In genomic region chr7:22287412-22287811, GRCh38 we compare ENCODE assay signal across 19 cellular contexts.
DNase-seq lines count a peak whose midpoint lies in the region; ATAC-seq, FAIRE-seq and TF ChIP-seq lines count a peak whose summit lies in the region.
"Had no signal": no experiment of that assay in that cellular context is flagged by ENCODE, and none has a peak within 500 bp of the region (broad histone marks: within the 10 kb centered on the region; RNA-seq: fewer than 3 reads in every experiment).

No MANE protein-coding gene starts in this region.

- H3K4me1 Mint-ChIP-seq in naive B cell: no peaks in the 10 kb centered on the region
- peaks cover 0 to 7% of the 10 kb centered on the region in 2 donors for H3K4me1 Mint-ChIP-seq in stimulated activated naive B cell treated with anti-CD40 and anti-IgM and Interleukin-4, amounts not matched to agents 10 μg/mL and 1 μg/mL and 100 μg/mL, for 72 hours
- H3K4me1 Mint-ChIP-seq in T-helper 2 cell treated with Interferon-gamma antibody and Interleukin-4, amounts not matched to agents 5 μg/mL and 100 μg/mL, for 36 hours (ENCODE audit: low read depth): peaks cover 7% of the 10 kb centered on the region
- H3K4me1 Mint-ChIP-seq: CD14-positive monocyte had no signal

- H3K27ac ChIP-seq in DOHH2 (ENCODE audit: low read depth, low read length) (peak overlapping the region; percentile 7; the same call in 1 of the 2 replicates), GM12878 (ENCODE audit: control insufficient read depth, insufficient read depth) (no peak overlapping the region), prostate gland (no peak overlapping the region)
- H3K27ac ChIP-seq: BLaER1, GM23248 had no signal

- H3K27me3 ChIP-seq in DOHH2 (ENCODE audit: control insufficient read depth, low read length): no peaks in the 10 kb centered on the region
- H3K27me3 ChIP-seq in GM12878 (replicated peaks in 1 of 2; ENCODE audit: control insufficient read depth in 2 of 2, insufficient read depth in 2 of 2, low read length in 1 of 2): no peaks in the 10 kb centered on the region
- H3K27me3 ChIP-seq in prostate gland (replicated peaks; ENCODE audit: insufficient read depth): no peaks in the 10 kb centered on the region
- H3K27me3 ChIP-seq: BLaER1 had no signal

- H3K36me3 ChIP-seq in DOHH2 (ENCODE audit: control insufficient read depth, low read length) (peaks cover 99% of the 10 kb centered on the region), GM12878 (ENCODE audit: control insufficient read depth in 2 of 2, insufficient read depth in 2 of 2, low read length in 1 of 2) (no peaks in the 10 kb centered on the region), prostate gland (no peaks in the 10 kb centered on the region)

- H3K9ac ChIP-seq in GM12878 (ENCODE audit: control insufficient read depth, insufficient read depth, low read length): no peak overlapping the region
- H3K9ac ChIP-seq: BLaER1, GM23248 had no signal

- DNase-seq in GM12878 (ENCODE audit: low read depth, low spot score) (no peak), naive B cell (no peak), NOMO-1 (lab: John Stamatoyannopoulos, UW; ENCODE audit: unreplicated experiment in 2 of 2) (no peak), prostate gland (ENCODE audit: low spot score) (no peak)
- no peak for DNase-seq in stimulated activated naive B cell treated with anti-CD40 and anti-IgM and Interleukin-4, amounts not matched to agents 10 μg/mL and 1 μg/mL and 100 μg/mL, for 72 hours
- no peak for DNase-seq in T-helper 2 cell treated with Interferon-gamma antibody and Interleukin-4, amounts not matched to agents 5 μg/mL and 100 μg/mL, for 36 hours (ENCODE audit: low spot score)
- DNase-seq: 8988T; CD4-positive, alpha-beta memory T cell; DMS153; DMS79; GM23248 had no signal

- H3K4me2 ChIP-seq in DOHH2 (ENCODE audit: low read length) (no peak overlapping the region), GM12878 (ENCODE audit: control insufficient read depth, insufficient read depth) (no peak overlapping the region)
- H3K4me2 ChIP-seq: BLaER1 had no signal

- TF ChIP-seq CTCF in DOHH2 (IDR thresholded peaks at IDR 0.05; ENCODE audit: low read depth, low read length, poor library complexity, severe bottlenecking): no peak
- no peak for TF ChIP-seq CTCF in GM12878 (IDR thresholded peaks at IDR 0.05 in 2 of 3, conservative IDR thresholded peaks at IDR 0.05 in 1 of 3; ENCODE audit: control insufficient read depth in 2 of 3, extremely low read depth in 1 of 3, insufficient read depth in 1 of 3, low read depth in 3 of 3, low read length in 3 of 3)
- no peak for TF ChIP-seq CTCF in prostate gland (IDR thresholded peaks at IDR 0.05)

- FAIRE-seq in GM12878 (lab: Jason Lieb, UNC): no peak
- FAIRE-seq: G401.6, GM19239, HepG2 had no signal

- H3K27me3 Mint-ChIP-seq in naive B cell: no peaks in the 10 kb centered on the region
- H3K27me3 Mint-ChIP-seq in stimulated activated naive B cell treated with anti-CD40 and anti-IgM and Interleukin-4, amounts not matched to agents 10 μg/mL and 1 μg/mL and 100 μg/mL, for 72 hours: no peaks in the 10 kb centered on the region
- peaks cover 43% of the 10 kb centered on the region for H3K27me3 Mint-ChIP-seq in T-helper 2 cell treated with Interferon-gamma antibody and Interleukin-4, amounts not matched to agents 5 μg/mL and 100 μg/mL, for 36 hours (ENCODE audit: low read depth)

- H3K79me2 ChIP-seq in DOHH2 (ENCODE audit: control insufficient read depth, low read length): peaks cover 93% of the 10 kb centered on the region
- no peaks in the 10 kb centered on the region for H3K79me2 ChIP-seq in GM12878 (ENCODE audit: control insufficient read depth, insufficient read depth, low read length)

- WGBS in GM12878 (ENCODE audit: insufficient coverage, insufficient replicate concordance, low lambda C conversion rate, missing lambda C conversion rate): 0% methylated on average over 2 of the region's 2 CpGs
- 93% methylated on average over 2 of the region's 2 CpGs for WGBS in prostate gland

- H3F3A ChIP-seq in DOHH2 (ENCODE audit: control insufficient read depth, insufficient read depth): peaks cover 54% of the 10 kb centered on the region

- no peak overlapping the region for H3K4me3 ChIP-seq in DOHH2 (ENCODE audit: low read length)
- H3K4me3 ChIP-seq in GM12878: no peak overlapping the region
- no peak overlapping the region for H3K4me3 ChIP-seq in prostate gland
- H3K4me3 ChIP-seq: BLaER1, GM23248, HAP-1 had no signal

- H3K36me3 Mint-ChIP-seq in naive B cell: peaks cover 0 to 8% of the 10 kb centered on the region in 2 donors
- peaks cover 6 to 21% of the 10 kb centered on the region in 2 donors for H3K36me3 Mint-ChIP-seq in stimulated activated naive B cell treated with anti-CD40 and anti-IgM and Interleukin-4, amounts not matched to agents 10 μg/mL and 1 μg/mL and 100 μg/mL, for 72 hours
- H3K36me3 Mint-ChIP-seq in T-helper 2 cell treated with Interferon-gamma antibody and Interleukin-4, amounts not matched to agents 5 μg/mL and 100 μg/mL, for 36 hours (ENCODE audit: low read depth): no peaks in the 10 kb centered on the region
- H3K36me3 Mint-ChIP-seq: CD14-positive monocyte; CD4-positive, alpha-beta memory T cell had no signal

- no peaks in the 10 kb centered on the region for H3K9me3 Mint-ChIP-seq in naive B cell
- H3K9me3 Mint-ChIP-seq in stimulated activated naive B cell treated with anti-CD40 and anti-IgM and Interleukin-4, amounts not matched to agents 10 μg/mL and 1 μg/mL and 100 μg/mL, for 72 hours: no peaks in the 10 kb centered on the region
- H3K9me3 Mint-ChIP-seq in T-helper 2 cell treated with Interferon-gamma antibody and Interleukin-4, amounts not matched to agents 5 μg/mL and 100 μg/mL, for 36 hours: no peaks in the 10 kb centered on the region
- H3K9me3 Mint-ChIP-seq: IgD-negative memory B cell had no signal

- no peak overlapping the region for H2AFZ ChIP-seq in GM12878 (ENCODE audit: control insufficient read depth, low read depth, low read length)
- H2AFZ ChIP-seq: GM23248 had no signal

- in situ Hi-C loops in GM12878 (cut with MboI): no loop called here

- CTCF ChIA-PET in GM12878 (lab: Yijun Ruan, JAX): no interaction called here

- no peak for TF ChIP-seq RAD21 in GM12878 (IDR thresholded peaks at IDR 0.05; ENCODE audit: insufficient read depth, low read depth, low read length)

- H3K9me3 ChIP-seq in DOHH2 (ENCODE audit: control insufficient read depth, insufficient read depth, low read length): no peaks in the 10 kb centered on the region
- H3K9me3 ChIP-seq in GM12878 (replicated peaks; ENCODE audit: control insufficient read depth, insufficient read depth, low read length): no peaks in the 10 kb centered on the region
- no peaks in the 10 kb centered on the region for H3K9me3 ChIP-seq in prostate gland
- H3K9me3 ChIP-seq: HAP-1 had no signal

- TF ChIP-seq EP300 in GM12878 (IDR thresholded peaks at IDR 0.05; ENCODE audit: borderline replicate concordance in 1 of 2, control insufficient read depth in 1 of 2, low read depth in 2 of 2, low read length in 2 of 2): no peak

- no peak overlapping the region for H3K27ac Mint-ChIP-seq in naive B cell
- H3K27ac Mint-ChIP-seq in stimulated activated naive B cell treated with anti-CD40 and anti-IgM and Interleukin-4, amounts not matched to agents 10 μg/mL and 1 μg/mL and 100 μg/mL, for 72 hours: no peak overlapping the region
- H3K27ac Mint-ChIP-seq in T-helper 2 cell treated with Interferon-gamma antibody and Interleukin-4, amounts not matched to agents 5 μg/mL and 100 μg/mL, for 36 hours: no peak overlapping the region
- H3K27ac Mint-ChIP-seq: CD14-positive monocyte; CD4-positive, alpha-beta memory T cell; IgD-negative memory B cell had no signal

- ATAC-seq in GM12878 (no peak), naive B cell (ENCODE audit: low read depth in 2 of 2) (peak; percentile 57 to 69)
- ATAC-seq in stimulated activated naive B cell treated with anti-CD40 and anti-IgM and Interleukin-4, amounts not matched to agents 10 μg/mL and 1 μg/mL and 100 μg/mL, for 72 hours (replicated peaks): peak; percentile 53 to 57
- ATAC-seq: HepG2 had no signal

- intact Hi-C loops in GM12878 (cut with micrococcal nuclease; ENCODE audit: unreplicated experiment) (no loop called here), prostate gland (cut with DNase I) (no loop called here)

- no peaks in the 10 kb centered on the region for H3K9me2 ChIP-seq in DOHH2 (replicated peaks; ENCODE audit: control insufficient read depth, low read length)

- no peak for TF ChIP-seq POLR2A in GM12878 (IDR thresholded peaks at IDR 0.05; ENCODE audit: low read depth, low read length)
- TF ChIP-seq POLR2A in prostate gland (IDR thresholded peaks at IDR 0.05): no peak

- RAD21 ChIA-PET in GM12878 (lab: Charles Lee; ENCODE audit: unreplicated experiment): no interaction called here

- POLR2A ChIA-PET in GM12878 (lab: Charles Lee): no interaction called here

- H3K4me1 ChIP-seq in DOHH2 (ENCODE audit: control insufficient read depth, low read length) (peaks cover 27% of the 10 kb centered on the region), GM12878 (ENCODE audit: control insufficient read depth, insufficient read depth, low read length) (no peaks in the 10 kb centered on the region), prostate gland (replicated peaks) (no peaks in the 10 kb centered on the region)

- BruUV-seq in GM12878 (replicated peaks; lab: Mats Ljungman, UMichigan): no TSS peak

- H4K20me1 ChIP-seq in DOHH2 (ENCODE audit: control insufficient read depth, insufficient read depth, low read depth, low read length) (peaks cover 20% of the 10 kb centered on the region; the same call in 1 of the 2 replicates), GM12878 (ENCODE audit: control insufficient read depth, insufficient read depth) (no peaks in the 10 kb centered on the region)
- H4K20me1 ChIP-seq: BLaER1 had no signal

- SMC1A ChIA-PET in GM12878 (lab: Charles Lee; ENCODE audit: uncharacterized antibody, unreplicated experiment): no interaction called here

- H3K4me3 Mint-ChIP-seq in naive B cell: no peak overlapping the region
- no peak overlapping the region for H3K4me3 Mint-ChIP-seq in stimulated activated naive B cell treated with anti-CD40 and anti-IgM and Interleukin-4, amounts not matched to agents 10 μg/mL and 1 μg/mL and 100 μg/mL, for 72 hours
- H3K4me3 Mint-ChIP-seq in T-helper 2 cell treated with Interferon-gamma antibody and Interleukin-4, amounts not matched to agents 5 μg/mL and 100 μg/mL, for 36 hours: no peak overlapping the region
- H3K4me3 Mint-ChIP-seq: CD14-positive monocyte; CD4-positive, alpha-beta memory T cell; IgD-negative memory B cell had no signal

TF ChIP-seq in GM12878, 131 proteins besides CTCF, POLR2A, EP300 and RAD21:
- TF ChIP-seq SPI1 (IDR thresholded peaks at IDR 0.05; ENCODE audit: borderline replicate concordance, insufficient read depth, low read depth, low read length) (peak; percentile 6; the same call in 1 of the 2 replicates), SMARCA5 (IDR thresholded peaks at IDR 0.05) (no peak)
